Comparison of ENCODE assay signal across 1 cellular context in genomic region chr11:33525789-33526188, GRCh38.
TF ChIP-seq lines count a peak whose summit lies in the region.

No MANE protein-coding gene starts in this region.

TF ChIP-seq in GM23338, 12 proteins besides CTCF, POLR2A, EP300 and RAD21 (continued from another document):
- TF ChIP-seq ZNF462 (CRISPR knock-in tag; IDR thresholded peaks at IDR 0.05) (0 out of 2 replicates have a peak, but pooled peaks have one; percentile 1), STAT1 (IDR thresholded peaks at IDR 0.05; ENCODE audit: unreplicated experiment) (no peak)
TF ChIP-seq in GM23338: peak in this region for 1.
